1 cellular context compared by ENCODE assay signal in genomic region chr11:72078477-72078876, GRCh38.
TF ChIP-seq lines count a peak whose summit lies in the region.

No MANE protein-coding gene starts in this region.

TF ChIP-seq in H1, 55 proteins besides CTCF, POLR2A, EP300 and RAD21:
- TF ChIP-seq E2F6 (IDR thresholded peaks at IDR 0.05) = no peak
- TF ChIP-seq RFX5 (IDR thresholded peaks at IDR 0.05; ENCODE audit: borderline replicate concordance, low read depth, low read length) = no peak
- TF ChIP-seq CBX5 (IDR thresholded peaks at IDR 0.05; ENCODE audit: low read depth, low read length) = no peak
- TF ChIP-seq EZH2 (IDR thresholded peaks at IDR 0.05; ENCODE audit: low read depth, low read length, severe bottlenecking) = no peak
